ENCODE assay signal across 12 cellular contexts in genomic region chr5:92944903-92945629, GRCh38.
A peak's percentile ranks its signal among the peaks of the same experiment; 100 is the strongest.
DNase-seq lines count a peak whose midpoint lies in the region; TF ChIP-seq lines count a peak whose summit lies in the region.
"Had no signal": no experiment of that assay in that cellular context is flagged by ENCODE, and none has a peak within 500 bp of the region (broad histone marks: within the 10 kb centered on the region; RNA-seq: fewer than 3 reads in every experiment).

No MANE protein-coding gene starts in this region.

- H3K36me3 ChIP-seq in SJSA1 (no peaks in the 10 kb centered on the region), stomach (no peaks in the 10 kb centered on the region), BE2C (no peaks in the 10 kb centered on the region)

- H3K4me3 ChIP-seq in SJSA1 (no peak overlapping the region), fibroblast of the aortic adventitia (ENCODE audit: low read depth, low read length) (no peak overlapping the region), stomach (no peak overlapping the region), BE2C (ENCODE audit: low read depth, low read length) (no peak overlapping the region)

- intact Hi-C loops in stomach (cut with DNase I; ENCODE audit: low total_unique reads) = no loop called here

- no peak for TF ChIP-seq POLR2A in stomach (IDR thresholded peaks at IDR 0.05)

- WGBS in stomach, 5 donors = 18 to 29% (median 23%) methylated on average over 3 of the region's 3 CpGs

- peak; percentile 52 for DNase-seq in GM03348 (ENCODE audit: low spot score)
- peak in 1 of 2 experiments; percentile 33 for DNase-seq in SJSA1 (ENCODE audit: low read depth in 1 of 2, low spot score in 2 of 2)
- peak; percentile 72 for DNase-seq in fibroblast of the aortic adventitia (ENCODE audit: low read depth)
- peak; percentile 63 for DNase-seq in renal cortical epithelial cell (ENCODE audit: low read depth)
- no peak for DNase-seq in DMS79 (lab: John Stamatoyannopoulos, UW)
- DNase-seq in retina = no peak
- DNase-seq in stomach = no peak
- no peak for DNase-seq in BE2C
- DNase-seq: activated CD4-positive, alpha-beta T cell treated with anti-CD3 and anti-CD28 coated beads, Interleukin-2, amount 10 ng/mL, durations not matched to agents 24 days and 14 days; activated naive CD4-positive, alpha-beta T cell; SIG-M5; stimulated activated CD4-positive, alpha-beta T cell treated with anti-CD3 and anti-CD28 coated beads, Interleukin-12 subunit alpha, Interleukin-12 subunit beta, amount 100 ng/mL, for 4 hours had no signal

- H3K27ac ChIP-seq in SJSA1 = peak overlapping the region; percentile 34
- peak overlapping the region in 1 of 5 donors; percentile 17 for H3K27ac ChIP-seq in stomach

- TF ChIP-seq CTCF in fibroblast of the aortic adventitia (IDR thresholded peaks at IDR 0.05; ENCODE audit: insufficient read depth, low read length) = no peak
- no peak for TF ChIP-seq CTCF in stomach (IDR thresholded peaks at IDR 0.05)
- TF ChIP-seq CTCF in BE2C (IDR thresholded peaks at IDR 0.05; ENCODE audit: low read depth, low read length) = no peak

- H3K9me3 ChIP-seq in SJSA1 (replicated peaks) = no peaks in the 10 kb centered on the region
- peaks cover 0 to 11% (median 0%) of the 10 kb centered on the region in 4 donors for H3K9me3 ChIP-seq in stomach
- no peaks in the 10 kb centered on the region for H3K9me3 ChIP-seq in BE2C

- TF ChIP-seq EP300 in stomach (IDR thresholded peaks at IDR 0.05) = no peak

- H3K27me3 ChIP-seq in SJSA1 (replicated peaks) (no peaks in the 10 kb centered on the region), stomach (no peaks in the 10 kb centered on the region), BE2C (no peaks in the 10 kb centered on the region)

- H3K4me1 ChIP-seq in SJSA1 (replicated peaks) (peaks cover 11% of the 10 kb centered on the region), stomach (peaks cover 0 to 15% (median 6%) of the 10 kb centered on the region in 4 donors), BE2C (no peaks in the 10 kb centered on the region)

Comparison
In these comparisons a context has a peak if more than half of its experiments do, and no peak if none do; other contexts are left out.
1. DNase-seq: peak in GM03348 (single experiment), fibroblast of the aortic adventitia (single experiment) and renal cortical epithelial cell (single experiment); none in DMS79 (single experiment), retina (single experiment), stomach (single experiment) and BE2C (single experiment).